8 cellular contexts compared by ENCODE assay signal in genomic region chr19:38851622-38852230, GRCh38. TPM values are rescaled to one million over a fixed set of nuclear protein-coding genes. Genes with fewer than 3 reads are reported as not detected.
DNase-seq lines count a peak whose midpoint lies in the region; ATAC-seq and TF ChIP-seq lines count a peak whose summit lies in the region.

No MANE protein-coding gene starts in this region.

- TF ChIP-seq POLR2A in transverse colon (IDR thresholded peaks at IDR 0.05) = peak; percentile 88

- H3K4me3 Mint-ChIP-seq in CD4-positive, CD25-positive, alpha-beta regulatory T cell = peak overlapping the region; percentile 84 to 98 (median 96)

- H3K36me3 Mint-ChIP-seq in CD4-positive, CD25-positive, alpha-beta regulatory T cell = peaks cover 20% of the 10 kb centered on the region

- WGBS in adipose tissue, 3 donors = 0 to 1% (median 1%) methylated on average over 33 to 65 of the region's 67 CpGs
- 1% methylated on average over 55 to 66 of the region's 67 CpGs for WGBS in heart right ventricle, 2 donors
- 0% methylated on average over 23 of the region's 67 CpGs; no CpG with 5 or more reads in 1 of the 2 donors for WGBS in transverse colon (ENCODE audit: low coverage in 1 of 2), 2 donors

- in situ Hi-C loops in transverse colon (cut with MboI; ENCODE audit: low pct_ligation_motif_present in 1 of 4, low pct_unique_long_range_greater_than_20kb in 1 of 4, low sequenced_read_pairs in 3 of 4) = no loop called here

- peaks cover 12% of the 10 kb centered on the region for H3K36me3 ChIP-seq in CD4-positive, CD25-positive, alpha-beta regulatory T cell (ENCODE audit: control insufficient read depth, insufficient read depth, low read length)
- H3K36me3 ChIP-seq in heart right ventricle (peaks cover 0 to 19% (median 11%) of the 10 kb centered on the region in 9 donors), transverse colon (peaks cover 0 to 11% (median 3%) of the 10 kb centered on the region in 4 donors)

- H3K9me3 ChIP-seq in CD4-positive, CD25-positive, alpha-beta regulatory T cell (ENCODE audit: control insufficient read depth in 2 of 2, low read length in 2 of 2) = no peaks in the 10 kb centered on the region
- H3K9me3 ChIP-seq in heart right ventricle = no peaks in the 10 kb centered on the region
- H3K9me3 ChIP-seq in transverse colon = no peaks in the 10 kb centered on the region

- peaks cover 0 to 54% (median 25%) of the 10 kb centered on the region in 4 donors for H3K4me1 Mint-ChIP-seq in CD4-positive, CD25-positive, alpha-beta regulatory T cell

- H3K27me3 Mint-ChIP-seq in CD4-positive, CD25-positive, alpha-beta regulatory T cell = peaks cover 10% of the 10 kb centered on the region

- no peaks in the 10 kb centered on the region for H3K9me3 Mint-ChIP-seq in CD4-positive, CD25-positive, alpha-beta regulatory T cell

- intact Hi-C loops in heart right ventricle (cut with DNase I) = loop anchor here in 4 of 10 donors (2.0 to 5.0 kb wide), 2 partner anchors 46 to 47 kb away; partner anchors contain the start of genes NFKBIB (in 4 of the 4) and SIRT2 (in 4 of the 4)
- intact Hi-C loops in posterior cingulate gyrus (cut with DNase I) = loop anchor here (1.0 kb wide), 1 partner anchor 48 kb away; the partner anchor contains the start of genes NFKBIB and SIRT2
- intact Hi-C loops in transverse colon (cut with DNase I; ENCODE audit: low total_unique reads) = loop anchor here (1.0 kb wide), 1 partner anchor 20 kb away; the partner anchor contains the start of gene ECH1

- H3K4me1 ChIP-seq in CD4-positive, CD25-positive, alpha-beta regulatory T cell (ENCODE audit: control insufficient read depth, insufficient read depth, low read length, poor library complexity, severe bottlenecking) = peaks cover 48% of the 10 kb centered on the region
- H3K4me1 ChIP-seq in heart right ventricle (peaks cover 17 to 43% (median 38%) of the 10 kb centered on the region in 9 donors), transverse colon (peaks cover 15 to 38% (median 29%) of the 10 kb centered on the region in 4 donors)

- peak overlapping the region; percentile 95 for H3K27ac ChIP-seq in CD4-positive, CD25-positive, alpha-beta regulatory T cell (ENCODE audit: insufficient read depth, low read length, poor library complexity, severe bottlenecking)
- H3K27ac ChIP-seq in adipose tissue (ENCODE audit: low read depth, low read length) = peak overlapping the region; percentile 98
- H3K27ac ChIP-seq in heart right ventricle = peak overlapping the region; percentile 94 to 100 (median 99)
- peak overlapping the region; percentile 98 to 100 (median 100) for H3K27ac ChIP-seq in transverse colon

- peak; percentile 53 for TF ChIP-seq EP300 in transverse colon (IDR thresholded peaks at IDR 0.05; ENCODE audit: low read depth)

- TF ChIP-seq CTCF in heart right ventricle (IDR thresholded peaks at IDR 0.05) = no peak
- TF ChIP-seq CTCF in transverse colon (IDR thresholded peaks at IDR 0.05) = no peak

- no peaks in the 10 kb centered on the region for H3K27me3 ChIP-seq in CD4-positive, CD25-positive, alpha-beta regulatory T cell (ENCODE audit: control insufficient read depth, insufficient read depth, low read length)
- H3K27me3 ChIP-seq in heart right ventricle (no peaks in the 10 kb centered on the region), transverse colon (no peaks in the 10 kb centered on the region)

- peak; percentile 86 to 93 (median 88) for DNase-seq in CD4-positive, CD25-positive, alpha-beta regulatory T cell
- DNase-seq in NCI-H1417 treated with DMSO at 0.1 percent for 48 hours (lab: John Stamatoyannopoulos, UW) (peak; percentile 10), SW480 (ENCODE audit: low spot score) (peak; percentile 95), heart right ventricle (peak; percentile 95 to 96), posterior cingulate gyrus (peak; percentile 85 to 99 (median 91)), transverse colon (peak; percentile 97)

- peak; percentile 2 to 4 for ATAC-seq in CD4-positive, CD25-positive, alpha-beta regulatory T cell (ENCODE audit: low read depth in 2 of 2)
- ATAC-seq in GM21825 (IDR thresholded peaks at IDR 0.05; ENCODE audit: unreplicated experiment) = peak; percentile 21
- peak; percentile 50 to 73 (median 66) for ATAC-seq in heart right ventricle

- peak overlapping the region; percentile 94 for H3K4me3 ChIP-seq in CD4-positive, CD25-positive, alpha-beta regulatory T cell (ENCODE audit: low read depth, low read length)
- peak overlapping the region; percentile 61 to 95 (median 90) for H3K4me3 ChIP-seq in heart right ventricle
- peak overlapping the region; percentile 69 to 90 (median 88) for H3K4me3 ChIP-seq in transverse colon

- peak overlapping the region; percentile 96 to 99 (median 99) for H3K27ac Mint-ChIP-seq in CD4-positive, CD25-positive, alpha-beta regulatory T cell

RNA-seq across cellular contexts. Expression of gene HNRNPL, which starts 1.9 kb away (rescaled TPM):
- 503 TPM for total RNA-seq in CD4-positive, CD25-positive, alpha-beta regulatory T cell
- 10 to 100 TPM; 66.3 to 93.6 (median 85.5) TPM for polyA plus RNA-seq in CD4-positive, CD25-positive, alpha-beta regulatory T cell
- 100 to 1,000 TPM in 2 of 3 donors, 10 to 100 TPM in 1; 82.0 to 145 (median 136) TPM for polyA plus RNA-seq in adipose tissue
- total RNA-seq in heart right ventricle = 100 to 1,000 TPM; 134 to 196 (median 170) TPM
- 100 to 1,000 TPM; 130 to 181 TPM for polyA plus RNA-seq in heart right ventricle
- 100 to 1,000 TPM; 139 to 200 (median 174) TPM for total RNA-seq in transverse colon

RNA-seq across cellular contexts. Expression of gene ECH1, which starts 20.1 kb away (rescaled TPM):
- total RNA-seq in CD4-positive, CD25-positive, alpha-beta regulatory T cell = 95.2 TPM
- 100 to 1,000 TPM; 248 to 308 (median 277) TPM for polyA plus RNA-seq in CD4-positive, CD25-positive, alpha-beta regulatory T cell
- polyA plus RNA-seq in adipose tissue = 100 to 1,000 TPM; 166 to 698 (median 285) TPM
- total RNA-seq in heart right ventricle = 100 to 1,000 TPM; 418 to 987 (median 671) TPM
- polyA plus RNA-seq in heart right ventricle = 1,000 to 10,000 TPM in 1 of 2 donors, 100 to 1,000 TPM in 1; 446 to 1,208 TPM
- total RNA-seq in transverse colon = 100 to 1,000 TPM; 181 to 313 (median 228) TPM

RNA-seq across cellular contexts. Expression of gene RINL, which starts 26.3 kb away (rescaled TPM):
- 48.9 TPM for total RNA-seq in CD4-positive, CD25-positive, alpha-beta regulatory T cell
- 10 to 100 TPM; 30.1 to 39.7 (median 36.5) TPM for polyA plus RNA-seq in CD4-positive, CD25-positive, alpha-beta regulatory T cell
- polyA plus RNA-seq in adipose tissue = 10 to 100 TPM in 2 of 3 donors, 1 to 10 TPM in 1; 7.2 to 19.3 (median 13.5) TPM
- total RNA-seq in heart right ventricle = 1 to 10 TPM; 1.6 to 7.0 (median 2.8) TPM
- polyA plus RNA-seq in heart right ventricle = 10 to 100 TPM in 1 of 2 donors, 1 to 10 TPM in 1; 4.6 to 14.5 TPM
- 1 to 10 TPM; 1.8 to 7.0 (median 3.6) TPM for total RNA-seq in transverse colon

RNA-seq across cellular contexts. Expression of gene LGALS4, which starts 39.0 kb away (rescaled TPM):
- total RNA-seq in CD4-positive, CD25-positive, alpha-beta regulatory T cell = 2.1 TPM
- polyA plus RNA-seq in CD4-positive, CD25-positive, alpha-beta regulatory T cell = under 1 TPM in 1 of 4 donors, not detected in 3; 0.10 TPM
- polyA plus RNA-seq in adipose tissue = 10 to 100 TPM in 1 of 3 donors, 1 to 10 TPM in 2; 7.1 to 21.1 (median 9.2) TPM
- total RNA-seq in heart right ventricle = 1 to 10 TPM in 2 of 10 donors, under 1 TPM in 6, not detected in 2; 0.16 to 2.0 (median 0.81) TPM
- 1 to 10 TPM in 1 of 2 donors, under 1 TPM in 1; 0.30 to 2.6 TPM for polyA plus RNA-seq in heart right ventricle
- 1,000 to 10,000 TPM; 1,815 to 4,845 (median 3,695) TPM for total RNA-seq in transverse colon

RNA-seq across cellular contexts. Expression of gene SIRT2, which starts 47.7 kb away (rescaled TPM):
- total RNA-seq in CD4-positive, CD25-positive, alpha-beta regulatory T cell = 78.4 TPM
- polyA plus RNA-seq in CD4-positive, CD25-positive, alpha-beta regulatory T cell = 10 to 100 TPM; 33.8 to 52.0 (median 44.3) TPM
- 10 to 100 TPM; 27.9 to 79.1 (median 61.5) TPM for polyA plus RNA-seq in adipose tissue
- 100 to 1,000 TPM in 1 of 10 donors, 10 to 100 TPM in 9; 51.7 to 103 (median 72.6) TPM for total RNA-seq in heart right ventricle
- 10 to 100 TPM; 46.3 to 86.0 TPM for polyA plus RNA-seq in heart right ventricle
- 100 to 1,000 TPM in 1 of 4 donors, 10 to 100 TPM in 3; 56.3 to 128 (median 64.2) TPM for total RNA-seq in transverse colon

Comparison
In these comparisons a context has a peak if more than half of its experiments do, and no peak if none do; other contexts are left out.
1. Peak in every context shown above with its lines: DNase-seq, ATAC-seq, H3K4me3 ChIP-seq and H3K27ac ChIP-seq.
2. ATAC-seq: peak in every context shown above with its lines; median percentile 66 in heart right ventricle; 21 in GM21825; 3 in CD4-positive, CD25-positive, alpha-beta regulatory T cell.
3. DNase-seq: peak in every context shown above with its lines; median percentile 97 in transverse colon; 96 in heart right ventricle; 95 in SW480; 91 in posterior cingulate gyrus; 88 in CD4-positive, CD25-positive, alpha-beta regulatory T cell; 10 in NCI-H1417 treated with DMSO at 0.1 percent for 48 hours.